Comparison of ENCODE assay signal across 16 cellular contexts in genomic region chr1:156108057-156108456, GRCh38. TPM values are rescaled to one million over a fixed set of nuclear protein-coding genes. Genes with fewer than 3 reads are reported as not detected.
DNase-seq lines count a peak whose midpoint lies in the region; ATAC-seq and TF ChIP-seq lines count a peak whose summit lies in the region.
"Had no signal": no experiment of that assay in that cellular context is flagged by ENCODE, and none has a peak within 500 bp of the region (broad histone marks: within the 10 kb centered on the region; RNA-seq: fewer than 3 reads in every experiment).

No MANE protein-coding gene starts in this region.

- peaks cover 0 to 4% (median 0%) of the 10 kb centered on the region in 7 donors for H3K9me3 Mint-ChIP-seq in CD4-positive, CD25-positive, alpha-beta regulatory T cell
- H3K9me3 Mint-ChIP-seq in WTC11: no peaks in the 10 kb centered on the region
- H3K9me3 Mint-ChIP-seq in nephron: no peaks in the 10 kb centered on the region

- CTCF ChIA-PET in WTC11 (lab: Charles Lee): interaction anchor here (1.2 to 29.6 kb wide), 5 partner anchors 11 to 129 kb away, joined by 3 to 1176 read pairs (median 7); partner anchors contain the start of genes ARHGEF2 and LMNA

- peaks cover 5% of the 10 kb centered on the region for H3K27me3 Mint-ChIP-seq in CD4-positive, CD25-positive, alpha-beta regulatory T cell
- H3K27me3 Mint-ChIP-seq in WTC11 (ENCODE audit: low read depth) (peaks cover 10% of the 10 kb centered on the region; the same call in 1 of the 2 replicates), nephron (ENCODE audit: low read depth) (no peaks in the 10 kb centered on the region)

- POLR2A ChIA-PET in WTC11 (lab: Charles Lee): no interaction called here

- no peak for TF ChIP-seq EP300 in upper lobe of left lung (IDR thresholded peaks at IDR 0.05)

- H3K9me3 ChIP-seq in CD4-positive, CD25-positive, alpha-beta regulatory T cell (ENCODE audit: control insufficient read depth in 2 of 2, low read length in 2 of 2): no peaks in the 10 kb centered on the region
- H3K9me3 ChIP-seq in upper lobe of left lung: no peaks in the 10 kb centered on the region
- H3K9me3 ChIP-seq: pancreas, SJSA1 had no signal

- no peak for DNase-seq in CD4-positive, CD25-positive, alpha-beta regulatory T cell
- DNase-seq in WTC11 (ENCODE audit: low spot score) (no peak), RPMI8226 (no peak), upper lobe of left lung (no peak)
- DNase-seq: activated effector memory CD4-positive, alpha-beta T cell treated with anti-CD3 and anti-CD28 coated beads, Interleukin-2, amount 50 U/mL, for 16 hours; NCI-H446; pancreas; stimulated activated CD4-positive, alpha-beta T cell treated with anti-CD3 and anti-CD28 coated beads, Interleukin-2, amount 100 ng/mL, for 24 hours; substantia nigra; WERI-Rb-1 had no signal

- WGBS in upper lobe of left lung, 2 donors: 91 to 94% methylated on average over 3 of the region's 3 CpGs

- TF ChIP-seq POLR2A in upper lobe of left lung (IDR thresholded peaks at IDR 0.05): no peak

- H3K27ac Mint-ChIP-seq in CD4-positive, CD25-positive, alpha-beta regulatory T cell: peak overlapping the region in 2 of 3 donors; percentile 99 to 100
- 0 out of 2 replicates have a peak overlapping the region, but pooled peaks have one; percentile 48 for H3K27ac Mint-ChIP-seq in WTC11
- peak overlapping the region; percentile 60 to 95 (median 88) for H3K27ac Mint-ChIP-seq in nephron

- H3K4me1 ChIP-seq in CD4-positive, CD25-positive, alpha-beta regulatory T cell (ENCODE audit: control insufficient read depth, insufficient read depth, low read length, poor library complexity, severe bottlenecking): peaks cover 39% of the 10 kb centered on the region
- H3K4me1 ChIP-seq in upper lobe of left lung: peaks cover 34 to 42% (median 40%) of the 10 kb centered on the region in 4 donors

- no peak overlapping the region for H3K4me3 ChIP-seq in CD4-positive, CD25-positive, alpha-beta regulatory T cell (ENCODE audit: low read depth, low read length)
- H3K4me3 ChIP-seq in upper lobe of left lung: no peak overlapping the region
- H3K4me3 ChIP-seq: coronary artery, pancreas, SJSA1 had no signal

- no peaks in the 10 kb centered on the region for H3K27me3 ChIP-seq in CD4-positive, CD25-positive, alpha-beta regulatory T cell (ENCODE audit: control insufficient read depth, insufficient read depth, low read length)
- H3K27me3 ChIP-seq in upper lobe of left lung: no peaks in the 10 kb centered on the region
- H3K27me3 ChIP-seq: pancreas, SJSA1 had no signal

- ATAC-seq in CD4-positive, CD25-positive, alpha-beta regulatory T cell (ENCODE audit: low read depth in 2 of 2): no peak
- ATAC-seq in WTC11 (no peak), upper lobe of left lung (ENCODE audit: low FRiP score in 2 of 2) (no peak), HG03521 (IDR thresholded peaks at IDR 0.05; ENCODE audit: unreplicated experiment) (no peak)
- ATAC-seq: pancreas had no signal

- TF ChIP-seq CTCF in WTC11 (IDR thresholded peaks at IDR 0.05) (no peak), nephron (IDR thresholded peaks at IDR 0.05; ENCODE audit: unreplicated experiment in 3 of 3) (no peak), upper lobe of left lung (IDR thresholded peaks at IDR 0.05) (no peak)

- H3K36me3 Mint-ChIP-seq in CD4-positive, CD25-positive, alpha-beta regulatory T cell: no peaks in the 10 kb centered on the region
- H3K36me3 Mint-ChIP-seq in WTC11: no peaks in the 10 kb centered on the region
- H3K36me3 Mint-ChIP-seq in nephron (ENCODE audit: low read depth): peaks cover 7% of the 10 kb centered on the region

- peak overlapping the region in 2 of 4 donors; percentile 9 to 93 for H3K4me3 Mint-ChIP-seq in CD4-positive, CD25-positive, alpha-beta regulatory T cell
- H3K4me3 Mint-ChIP-seq in WTC11 (no peak overlapping the region; the same call in 1 of the 2 replicates), nephron (peak overlapping the region in 2 of 3 experiments; percentile 17 to 28)

- H3K4me1 Mint-ChIP-seq in CD4-positive, CD25-positive, alpha-beta regulatory T cell: peaks cover 0 to 45% (median 30%) of the 10 kb centered on the region in 4 donors
- H3K4me1 Mint-ChIP-seq in WTC11 (peaks cover 47% of the 10 kb centered on the region), nephron (peaks cover 83% of the 10 kb centered on the region)

- peak overlapping the region; percentile 99 for H3K27ac ChIP-seq in CD4-positive, CD25-positive, alpha-beta regulatory T cell (ENCODE audit: insufficient read depth, low read length, poor library complexity, severe bottlenecking)
- peak overlapping the region in 2 of 4 donors; percentile 8 to 96 for H3K27ac ChIP-seq in upper lobe of left lung
- H3K27ac ChIP-seq: C4-2B, WERI-Rb-1 had no signal

- no peaks in the 10 kb centered on the region for H3K36me3 ChIP-seq in CD4-positive, CD25-positive, alpha-beta regulatory T cell (ENCODE audit: control insufficient read depth, insufficient read depth, low read length)
- no peaks in the 10 kb centered on the region for H3K36me3 ChIP-seq in upper lobe of left lung
- H3K36me3 ChIP-seq: pancreas, SJSA1, WERI-Rb-1 had no signal

TF ChIP-seq in WTC11, 78 proteins besides CTCF, POLR2A, EP300 and RAD21 (continues in another document):
- TF ChIP-seq FOXJ3 (CRISPR knock-in tag; IDR thresholded peaks at IDR 0.05; ENCODE audit: borderline replicate concordance) (no peak), ZNF671 (CRISPR knock-in tag; IDR thresholded peaks at IDR 0.05) (no peak), TEAD4 (CRISPR knock-in tag; IDR thresholded peaks at IDR 0.05) (no peak), ZSCAN18 (CRISPR knock-in tag; IDR thresholded peaks at IDR 0.05) (no peak), ZNF423 (CRISPR knock-in tag; IDR thresholded peaks at IDR 0.05) (no peak), CDX4 (CRISPR knock-in tag; IDR thresholded peaks at IDR 0.05; ENCODE audit: borderline replicate concordance) (no peak), ZNF121 (CRISPR knock-in tag; IDR thresholded peaks at IDR 0.05) (no peak), ETV6 (CRISPR knock-in tag; IDR thresholded peaks at IDR 0.05) (no peak), PRRX2 (CRISPR knock-in tag; IDR thresholded peaks at IDR 0.05) (no peak), JAZF1 (CRISPR knock-in tag; IDR thresholded peaks at IDR 0.05) (no peak), ZNF512 (CRISPR knock-in tag; IDR thresholded peaks at IDR 0.05; ENCODE audit: borderline replicate concordance) (no peak), NR1H2 (CRISPR knock-in tag; IDR thresholded peaks at IDR 0.05) (no peak), MXD4 (CRISPR knock-in tag; IDR thresholded peaks at IDR 0.05; ENCODE audit: borderline replicate concordance) (no peak)

RNA-seq across cellular contexts. Expression of gene LMNA, which starts 6.5 kb away (rescaled TPM):
- 1,807 TPM for total RNA-seq in CD4-positive, CD25-positive, alpha-beta regulatory T cell
- polyA plus RNA-seq in CD4-positive, CD25-positive, alpha-beta regulatory T cell: 100 to 1,000 TPM in 1 of 4 donors, 10 to 100 TPM in 3; 54.1 to 113 (median 83.1) TPM
- total RNA-seq in WTC11 (2021) (40.7 to 68.8 TPM (median 46.2 TPM) in 3 replicates), upper lobe of left lung (1,000 to 10,000 TPM in 1 of 6 donors, 100 to 1,000 TPM in 5; 156 to 1,281 (median 388) TPM)

RNA-seq across cellular contexts. Expression of gene MEX3A, which starts 25.8 kb away (rescaled TPM):
- not detected for total RNA-seq in CD4-positive, CD25-positive, alpha-beta regulatory T cell
- not detected for polyA plus RNA-seq in CD4-positive, CD25-positive, alpha-beta regulatory T cell
- total RNA-seq in WTC11 (2021) (66.3 to 79.1 TPM (median 70.6 TPM) in 3 replicates), upper lobe of left lung (1 to 10 TPM in 2 of 6 donors, under 1 TPM in 3, not detected in 1; 0.26 to 2.0 (median 1.00) TPM)

RNA-seq across cellular contexts. Expression of gene SEMA4A, which starts 45.3 kb away (rescaled TPM):
- 41.2 TPM for total RNA-seq in CD4-positive, CD25-positive, alpha-beta regulatory T cell
- polyA plus RNA-seq in CD4-positive, CD25-positive, alpha-beta regulatory T cell: 1 to 10 TPM in 2 of 4 donors, under 1 TPM in 2; 0.89 to 2.2 (median 1.4) TPM
- total RNA-seq in WTC11 (2021) (6.9 to 12.4 TPM (median 8.7 TPM) in 3 replicates), upper lobe of left lung (10 to 100 TPM; 28.9 to 65.9 (median 33.5) TPM)

RNA-seq across cellular contexts. Expression of gene RAB25, which starts 47.1 kb away (rescaled TPM):
- total RNA-seq in CD4-positive, CD25-positive, alpha-beta regulatory T cell: 1.5 TPM
- polyA plus RNA-seq in CD4-positive, CD25-positive, alpha-beta regulatory T cell: 1 to 10 TPM in 2 of 4 donors, under 1 TPM in 2; 0.83 to 1.7 (median 0.93) TPM
- total RNA-seq in WTC11 (2021) (61.9 to 82.8 TPM (median 82.5 TPM) in 3 replicates), upper lobe of left lung (100 to 1,000 TPM in 1 of 6 donors, 10 to 100 TPM in 5; 58.7 to 123 (median 88.9) TPM)
- total RNA-seq: fibroblast of villous mesenchyme, SJSA1 had no signal

RNA-seq across cellular contexts. Expression of gene LAMTOR2, which starts 53.5 kb away (rescaled TPM):
- 20.2 TPM for total RNA-seq in CD4-positive, CD25-positive, alpha-beta regulatory T cell
- 100 to 1,000 TPM; 107 to 162 (median 130) TPM for polyA plus RNA-seq in CD4-positive, CD25-positive, alpha-beta regulatory T cell
- total RNA-seq in WTC11 (2021) (62.4 to 75.7 TPM (median 73.8 TPM) in 3 replicates), upper lobe of left lung (10 to 100 TPM; 35.6 to 84.5 (median 68.8) TPM)

Comparison
In these comparisons a context has a peak if more than half of its experiments do, and no peak if none do; other contexts are left out.
1. H3K27ac Mint-ChIP-seq: peak in every context shown above with its lines; median percentile 100 in CD4-positive, CD25-positive, alpha-beta regulatory T cell; 88 in nephron; 48 in WTC11.
2. RNA of gene MEX3A, which starts 25.8 kb away (total RNA-seq): 66.3 to 79.1 TPM in WTC11; 0.26 to 2.0 TPM in upper lobe of left lung and not detected in CD4-positive, CD25-positive, alpha-beta regulatory T cell (single experiment); every median in the first group is over 10 times any median in the second.